17 cellular contexts compared by ENCODE assay signal in the genomic region with DNA sequence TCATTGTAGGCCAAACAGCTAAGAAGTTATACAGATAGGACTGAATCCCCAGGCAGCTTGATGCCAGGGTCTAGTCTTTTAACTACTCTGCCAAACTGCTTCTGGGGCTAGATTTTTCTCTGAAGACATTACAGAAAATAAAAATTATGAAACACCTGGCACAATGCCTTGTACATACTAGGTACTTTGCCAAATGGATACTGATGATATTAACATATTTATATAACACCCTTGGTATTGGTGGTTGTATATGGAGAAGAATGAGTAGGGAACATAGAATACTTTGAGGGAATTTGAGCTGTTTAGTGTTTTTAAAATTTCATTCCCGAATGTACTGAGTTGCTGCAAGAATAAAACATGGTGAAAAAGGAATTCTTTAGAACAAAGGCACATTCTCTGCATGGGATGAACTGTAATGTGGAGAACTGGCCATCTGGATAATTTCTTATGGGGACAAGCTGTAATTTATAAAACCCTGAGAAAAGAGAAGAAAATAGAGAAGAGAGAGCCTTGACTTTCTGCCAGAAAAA.
DNase-seq lines count a peak whose midpoint lies in the region; TF ChIP-seq lines count a peak whose summit lies in the region.
"Had no signal": no experiment of that assay in that cellular context is flagged by ENCODE, and none has a peak within 500 bp of the region (broad histone marks: within the 10 kb centered on the region; RNA-seq: fewer than 3 reads in every experiment).

No MANE protein-coding gene starts in this region.

- H3K27me3 ChIP-seq in ascending aorta (no peaks in the 10 kb centered on the region), PC-9 (ENCODE audit: insufficient read depth, low read depth) (peaks cover 2% of the 10 kb centered on the region; the same call in 1 of the 2 replicates)
- H3K27me3 ChIP-seq: BLaER1 had no signal

- H3K4me3 ChIP-seq in ascending aorta (no peak overlapping the region), PC-9 (no peak overlapping the region)
- H3K4me3 ChIP-seq: BLaER1, GM12878 had no signal

- CTCF ChIA-PET in PC-9 (lab: Charles Lee): no interaction called here

- H3K27ac ChIP-seq in ascending aorta (no peak overlapping the region), PC-9 (no peak overlapping the region)
- H3K27ac ChIP-seq: BLaER1 had no signal

- peak; percentile 61 for DNase-seq in G401 (ENCODE audit: low spot score)
- DNase-seq in inferior parietal cortex (ENCODE audit: extremely low spot score): peak; percentile 55
- peak; percentile 68 for DNase-seq in superior temporal gyrus (ENCODE audit: extremely low spot score)
- DNase-seq in retina: no peak
- DNase-seq in ascending aorta (ENCODE audit: low spot score in 2 of 2): no peak
- DNase-seq in PC-9: no peak
- DNase-seq: 8988T; Calu3; CD8-positive, alpha-beta T cell; DMS79 treated with DMSO at 0.1 percent for 48 hours; GOT3; H7; HFFc6 had no signal

- H3K36me3 ChIP-seq in ascending aorta (no peaks in the 10 kb centered on the region), PC-9 (ENCODE audit: low read depth) (no peaks in the 10 kb centered on the region)
- H3K36me3 ChIP-seq: BLaER1 had no signal

- BruUV-seq in PC-9 (replicated peaks; lab: Mats Ljungman, UMichigan): no TSS peak

- H3K9me2 ChIP-seq in PC-9 (ENCODE audit: insufficient read depth): no peaks in the 10 kb centered on the region

- H3K9me3 ChIP-seq in ascending aorta (no peaks in the 10 kb centered on the region), PC-9 (ENCODE audit: insufficient read depth, low read depth) (no peaks in the 10 kb centered on the region)
- H3K9me3 ChIP-seq: BLaER1 had no signal

- H4K20me1 ChIP-seq in PC-9 (ENCODE audit: insufficient read depth): no peaks in the 10 kb centered on the region
- H4K20me1 ChIP-seq: BLaER1 had no signal

- in situ Hi-C loops in G401 (cut with HindIII; ENCODE audit: low sequenced_read_pairs): no loop called here

- POLR2A ChIA-PET in PC-9 (lab: Charles Lee; ENCODE audit: unreplicated experiment): no interaction called here

- peaks cover 21% of the 10 kb centered on the region for H3K4me1 Mint-ChIP-seq in brain

- H3K4me1 ChIP-seq in ascending aorta: no peaks in the 10 kb centered on the region
- H3K4me1 ChIP-seq in PC-9 (replicated peaks; ENCODE audit: insufficient read depth): no peaks in the 10 kb centered on the region
- H3K4me1 ChIP-seq: BLaER1 had no signal

- H3K36me3 Mint-ChIP-seq in brain: no peaks in the 10 kb centered on the region
- H3K36me3 Mint-ChIP-seq: CD14-positive monocyte; CD8-positive, alpha-beta T cell had no signal

- no peaks in the 10 kb centered on the region for H3F3A ChIP-seq in PC-9 (ENCODE audit: insufficient read depth, low read depth)

- H3K27me3 Mint-ChIP-seq in brain: no peaks in the 10 kb centered on the region

- peak overlapping the region; percentile 51 to 79 (median 70) for H3K27ac Mint-ChIP-seq in brain
- H3K27ac Mint-ChIP-seq: CD14-positive monocyte; CD8-positive, alpha-beta T cell; HFFc6 had no signal

- intact Hi-C loops in ascending aorta (cut with DNase I): no loop called here
- intact Hi-C loops in PC-9 (cut with micrococcal nuclease; ENCODE audit: unreplicated experiment): no loop called here

- no peaks in the 10 kb centered on the region for H3K9me3 Mint-ChIP-seq in brain
- H3K9me3 Mint-ChIP-seq: CD14-positive monocyte; CD8-positive, alpha-beta T cell had no signal

- H2AFZ ChIP-seq in PC-9: no peak overlapping the region

- no peak overlapping the region for H3K4me2 ChIP-seq in PC-9
- H3K4me2 ChIP-seq: BLaER1 had no signal

- H3K79me2 ChIP-seq in PC-9 (ENCODE audit: low read depth): no peaks in the 10 kb centered on the region

- H3K4me3 Mint-ChIP-seq in brain: peak overlapping the region in 2 of 5 experiments; percentile 21 to 71
- H3K4me3 Mint-ChIP-seq: CD14-positive monocyte; CD8-positive, alpha-beta T cell; HFFc6 had no signal

- TF ChIP-seq CTCF in brain (conservative IDR thresholded peaks at IDR 0.05) (no peak), ascending aorta (IDR thresholded peaks at IDR 0.05) (no peak), PC-9 (conservative IDR thresholded peaks at IDR 0.05) (no peak)

Comparison
In these comparisons a context has a peak if more than half of its experiments do, and no peak if none do; other contexts are left out.
1. DNase-seq: peak in G401 (single experiment), inferior parietal cortex (single experiment) and superior temporal gyrus (single experiment); none in retina (single experiment), ascending aorta (0 of 2) and PC-9 (0 of 2).